In the genomic region with DNA sequence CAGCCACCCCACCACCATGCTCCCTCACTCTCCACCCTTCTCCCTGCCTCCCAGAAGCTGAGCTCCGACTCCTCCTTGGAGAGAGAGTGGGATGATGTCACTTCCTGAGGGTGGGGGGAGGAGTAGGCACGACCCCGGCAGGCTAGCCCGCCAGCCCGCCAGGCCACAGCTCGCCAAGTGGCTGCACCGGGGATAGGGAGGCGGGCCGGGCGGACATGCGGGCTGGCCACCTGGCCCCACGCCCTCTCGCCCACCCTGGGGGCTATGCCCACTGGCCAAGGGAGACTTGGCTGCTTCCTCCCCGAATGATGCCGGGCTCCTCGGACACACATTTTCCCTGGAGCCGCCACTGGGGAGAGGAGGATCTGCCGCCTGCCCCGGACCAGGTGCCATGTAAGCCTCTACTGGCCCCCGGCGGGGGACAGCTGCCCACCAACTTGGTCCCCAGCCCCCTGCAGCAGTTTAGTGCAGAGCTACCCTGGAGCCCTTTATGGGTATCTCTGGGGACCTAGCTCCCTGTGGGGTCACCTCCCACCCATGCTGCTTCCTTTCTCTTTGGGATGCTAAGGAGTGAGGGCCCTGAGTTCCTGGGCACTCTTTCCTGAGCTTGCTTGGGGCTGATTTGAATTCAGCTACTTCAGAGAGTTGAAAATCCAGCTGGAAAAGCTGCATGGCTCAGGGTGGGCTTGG, we compare ENCODE assay signal across 11 cellular contexts. TPM values are rescaled to one million over a fixed set of nuclear protein-coding genes. Genes with fewer than 3 reads are reported as not detected.
A peak's percentile ranks its signal among the peaks of the same experiment; 100 is the strongest.
DNase-seq lines count a peak whose midpoint lies in the region; ATAC-seq and TF ChIP-seq lines count a peak whose summit lies in the region.
"Had no signal": no experiment of that assay in that cellular context is flagged by ENCODE, and none has a peak within 500 bp of the region (broad histone marks: within the 10 kb centered on the region; RNA-seq: fewer than 3 reads in every experiment).

No MANE protein-coding gene starts in this region.

- H3K27ac ChIP-seq in GM23248 (no peak overlapping the region), ascending aorta (peak overlapping the region in 1 of 2 donors; percentile 11), iPS DF 6.9 (ENCODE audit: low read length) (no peak overlapping the region), sigmoid colon (peak overlapping the region; percentile 63 to 69 (median 66))

- H3K9ac ChIP-seq in GM23248 = peak overlapping the region; percentile 63

- no peaks in the 10 kb centered on the region for H3K36me3 ChIP-seq in GM23248 (ENCODE audit: low read depth)
- H3K36me3 ChIP-seq in ascending aorta = no peaks in the 10 kb centered on the region
- H3K36me3 ChIP-seq in iPS DF 6.9 (ENCODE audit: control insufficient read depth, insufficient read depth, low read length) = peaks cover 11% of the 10 kb centered on the region
- H3K36me3 ChIP-seq in sigmoid colon = peaks cover 0 to 6% (median 0%) of the 10 kb centered on the region in 4 donors

- intact Hi-C loops in ascending aorta (cut with DNase I) (no loop called here), sigmoid colon (cut with DNase I) (loop anchor here (5.0 kb wide), 1 partner anchor 36 kb away; a partner anchor contains a TSS)

- no peaks in the 10 kb centered on the region for H3K79me2 ChIP-seq in GM23248 (ENCODE audit: insufficient read depth)

- no peak for ATAC-seq in HG03097 (IDR thresholded peaks at IDR 0.05; ENCODE audit: low FRiP score, unreplicated experiment)
- no peak for ATAC-seq in HG02642 (IDR thresholded peaks at IDR 0.05; ENCODE audit: poor library complexity, unreplicated experiment)

- H3K4me2 ChIP-seq in GM23248 (ENCODE audit: unreplicated experiment) = peak overlapping the region; percentile 67

- H3K4me1 ChIP-seq in GM23248 (ENCODE audit: insufficient read depth) (peaks cover 10% of the 10 kb centered on the region), ascending aorta (peaks cover 0 to 9% of the 10 kb centered on the region in 2 donors), iPS DF 6.9 (ENCODE audit: control insufficient read depth, insufficient read depth, low read length) (peaks cover 19% of the 10 kb centered on the region), sigmoid colon (peaks cover 0 to 21% (median 20%) of the 10 kb centered on the region in 4 donors)

- peak; percentile 80 for DNase-seq in GM23248
- peak in 1 of 2 donors; percentile 75 for DNase-seq in ascending aorta (ENCODE audit: low spot score in 2 of 2)
- DNase-seq in iPS DF 6.9 (ENCODE audit: low read depth, low spot score) = no peak
- DNase-seq in sigmoid colon = peak; percentile 85
- no peak for DNase-seq in GF-D8 (lab: John Stamatoyannopoulos, UW)
- no peak for DNase-seq in RKO (ENCODE audit: low spot score)
- DNase-seq: activated B cell treated with CpG ODN at 0.5 μM for 24 hours, foreskin melanocyte had no signal

- H3K4me3 ChIP-seq in GM23248 (peak overlapping the region; percentile 67), ascending aorta (peak overlapping the region; percentile 46 to 67), iPS DF 6.9 (ENCODE audit: low read length) (peak overlapping the region; percentile 36; the same call in 1 of the 2 replicates), sigmoid colon (peak overlapping the region; percentile 43 to 51 (median 48))

- TF ChIP-seq EP300 in sigmoid colon (IDR thresholded peaks at IDR 0.05) = no peak

- H2AFZ ChIP-seq in GM23248 = peak overlapping the region; percentile 80

- no peaks in the 10 kb centered on the region for H3F3A ChIP-seq in GM23248 (ENCODE audit: insufficient read depth)

- no peaks in the 10 kb centered on the region for H4K20me1 ChIP-seq in GM23248 (ENCODE audit: insufficient read depth)

- TF ChIP-seq CTCF in ascending aorta (IDR thresholded peaks at IDR 0.05) (no peak), sigmoid colon (IDR thresholded peaks at IDR 0.05) (no peak)

- H3K9me3 ChIP-seq in GM23248 (ENCODE audit: low read depth) (no peaks in the 10 kb centered on the region), ascending aorta (no peaks in the 10 kb centered on the region), iPS DF 6.9 (ENCODE audit: control insufficient read depth, insufficient read depth, low read length) (no peaks in the 10 kb centered on the region), sigmoid colon (no peaks in the 10 kb centered on the region)

- no peaks in the 10 kb centered on the region for H3K9me2 ChIP-seq in GM23248 (ENCODE audit: insufficient read depth)

- TF ChIP-seq POLR2A in sigmoid colon (IDR thresholded peaks at IDR 0.05) = no peak

- in situ Hi-C loops in GM23248 (cut with MboI) = no loop called here

- H3K27me3 ChIP-seq in GM23248 (replicated peaks; ENCODE audit: insufficient read depth) (no peaks in the 10 kb centered on the region), ascending aorta (no peaks in the 10 kb centered on the region), iPS DF 6.9 (ENCODE audit: control insufficient read depth, insufficient read depth, low read length) (no peaks in the 10 kb centered on the region), sigmoid colon (no peaks in the 10 kb centered on the region)

- 5% methylated on average over 20 to 21 of the region's 21 CpGs for WGBS in GM23248 (ENCODE audit: low coverage in 1 of 2, low lambda C conversion rate in 2 of 2, missing lambda C conversion rate in 2 of 2), 2 experiments
- WGBS in iPS DF 6.9 (ENCODE audit: insufficient coverage, insufficient read length) = no CpG with 5 or more reads among the region's 21 CpGs
- 60 to 74% methylated on average over 21 of the region's 21 CpGs for WGBS in sigmoid colon, 2 donors

RNA-seq across cellular contexts. Expression of a gene that starts 33.7 kb away (rescaled TPM):
- total RNA-seq in GM23248 (2014; rRNA removed; shearing (Covaris generic)) = not detected in 2 replicates
- polyA plus RNA-seq in GM23248 (2016; fragmentation: Nextera tagmentation; extraction: Ambion mirVana) (0.05 and 0.16 TPM in 2 replicates), sigmoid colon (1 to 10 TPM in 2 of 3 donors, under 1 TPM in 1; 0.46 to 6.4 (median 1.8) TPM)
- total RNA-seq in ascending aorta (not detected), sigmoid colon (under 1 TPM; under 0.01 to 0.83 (median 0.60) TPM)
- polyA plus RNA-seq: IgD-negative memory B cell had no signal

RNA-seq across cellular contexts. Expression of a gene that starts 38.6 kb away (rescaled TPM):
- 1.3 and 2.3 TPM in 2 replicates for total RNA-seq in GM23248 (2014; rRNA removed; shearing (Covaris generic))
- polyA plus RNA-seq in GM23248 (2016; fragmentation: Nextera tagmentation; extraction: Ambion mirVana) = 1.3 and 1.4 TPM in 2 replicates
- 5.3 TPM for total RNA-seq in ascending aorta
- 1 to 10 TPM; 1.8 to 4.2 (median 2.0) TPM for total RNA-seq in sigmoid colon
- polyA plus RNA-seq in sigmoid colon = 1 to 10 TPM; 1.8 to 6.2 (median 2.4) TPM
- total RNA-seq: activated B cell treated with CpG ODN at 0.5 μM for 24 hours had no signal
- polyA plus RNA-seq: IgD-negative memory B cell had no signal

Comparison
In these comparisons a context has a peak if more than half of its experiments do, and no peak if none do; other contexts are left out.
1. DNase-seq: peak in GM23248 (single experiment) and sigmoid colon (single experiment); none in iPS DF 6.9 (single experiment), GF-D8 (single experiment) and RKO (single experiment).
2. H3K27ac ChIP-seq: peak in sigmoid colon (4 of 4); none in GM23248 (single experiment) and iPS DF 6.9 (single experiment).
3. Peak in every context shown above with its lines, with median percentiles within 50 percentile points of each other: H3K4me3 ChIP-seq.